ENCODE assay signal across 1 cellular context in genomic region chr10:71266147-71266917, GRCh38.
TF ChIP-seq lines count a peak whose summit lies in the region.

No MANE protein-coding gene starts in this region.

TF ChIP-seq in HEK293, 187 proteins besides CTCF, POLR2A, EP300 and RAD21 (continued from another document):
- TF ChIP-seq ZBTB26 (tag by site-specific recombination; optimal IDR thresholded peaks at IDR 0.05) (no peak), ZNF660 (tag by site-specific recombination; IDR thresholded peaks at IDR 0.05) (peak; percentile 85; the same call in 1 of the 2 replicates), ZNF341 (tag by site-specific recombination; IDR thresholded peaks at IDR 0.05; ENCODE audit: low read depth) (no peak), GFI1B (tag by site-specific recombination; IDR thresholded peaks at IDR 0.05) (no peak), ZNF544 (tag by site-specific recombination; IDR thresholded peaks at IDR 0.05) (no peak), ZNF549 (tag by site-specific recombination; IDR thresholded peaks at IDR 0.05) (no peak), KLF8 (tag by site-specific recombination; IDR thresholded peaks at IDR 0.05) (no peak), HOXC10 (CRISPR knock-in tag; IDR thresholded peaks at IDR 0.05) (no peak), GLI2 (tag by site-specific recombination; IDR thresholded peaks at IDR 0.05; ENCODE audit: borderline replicate concordance, low read depth) (no peak), ZNF362 (tag by site-specific recombination; IDR thresholded peaks at IDR 0.05) (no peak), ZNF335 (tag by site-specific recombination; conservative IDR thresholded peaks at IDR 0.05) (peak; percentile 67), ZNF571 (tag by site-specific recombination; IDR thresholded peaks at IDR 0.05) (no peak), ZNF707 (tag by site-specific recombination; IDR thresholded peaks at IDR 0.05) (no peak), ZBTB20 (tag by site-specific recombination; IDR thresholded peaks at IDR 0.05) (peak; percentile 77; the same call in 1 of the 2 replicates), ZNF654 (tag by site-specific recombination; IDR thresholded peaks at IDR 0.05; ENCODE audit: low read depth) (no peak), ZNF280D (tag by site-specific recombination; IDR thresholded peaks at IDR 0.05) (no peak), ZNF426 (tag by site-specific recombination; IDR thresholded peaks at IDR 0.05) (no peak), ZBTB1 (tag by site-specific recombination; IDR thresholded peaks at IDR 0.05) (no peak), RBAK (tag by site-specific recombination; IDR thresholded peaks at IDR 0.05) (no peak), ZBTB7A (tag by site-specific recombination; IDR thresholded peaks at IDR 0.05; ENCODE audit: low read depth) (no peak), MEIS1 (CRISPR knock-in tag; IDR thresholded peaks at IDR 0.05; ENCODE audit: borderline replicate concordance) (no peak), KLF16 (tag by site-specific recombination; IDR thresholded peaks at IDR 0.05) (peak; percentile 73), ZNF174 (tag by site-specific recombination; IDR thresholded peaks at IDR 0.05) (no peak), KLF17 (tag by site-specific recombination; IDR thresholded peaks at IDR 0.05) (peak; percentile 95), ZNF18 (tag by site-specific recombination; IDR thresholded peaks at IDR 0.05) (no peak), TRIM28 (IDR thresholded peaks at IDR 0.05; ENCODE audit: borderline replicate concordance, low read length) (no peak), MYNN (tag by site-specific recombination; IDR thresholded peaks at IDR 0.05; ENCODE audit: borderline replicate concordance) (no peak), ZNF121 (tag by site-specific recombination; IDR thresholded peaks at IDR 0.05) (no peak), SETDB1 (IDR thresholded peaks at IDR 0.05; ENCODE audit: insufficient read length, low read length) (no peak), ZBTB17 (tag by site-specific recombination; IDR thresholded peaks at IDR 0.05) (peak; percentile 96), IKZF3 (tag by site-specific recombination; IDR thresholded peaks at IDR 0.05) (peak; percentile 97), ZNF398 (tag by site-specific recombination; IDR thresholded peaks at IDR 0.05) (peak; percentile 89), PRDM4 (tag by site-specific recombination; IDR thresholded peaks at IDR 0.05) (peak; percentile 72), ZNF518A (tag by site-specific recombination; conservative IDR thresholded peaks at IDR 0.05; ENCODE audit: low read depth) (peak; percentile 57; the same call in 1 of the 2 replicates), BCL11A (tag by site-specific recombination; IDR thresholded peaks at IDR 0.05; ENCODE audit: low read depth) (no peak), ZNF24 (tag by site-specific recombination; IDR thresholded peaks at IDR 0.05) (peak; percentile 94), ZSCAN16 (tag by site-specific recombination; IDR thresholded peaks at IDR 0.05) (no peak), PRDM6 (tag by site-specific recombination; IDR thresholded peaks at IDR 0.05) (no peak)
TF ChIP-seq in HEK293: peak in this region for 52.
